8 cellular contexts compared by ENCODE assay signal in the genomic region with DNA sequence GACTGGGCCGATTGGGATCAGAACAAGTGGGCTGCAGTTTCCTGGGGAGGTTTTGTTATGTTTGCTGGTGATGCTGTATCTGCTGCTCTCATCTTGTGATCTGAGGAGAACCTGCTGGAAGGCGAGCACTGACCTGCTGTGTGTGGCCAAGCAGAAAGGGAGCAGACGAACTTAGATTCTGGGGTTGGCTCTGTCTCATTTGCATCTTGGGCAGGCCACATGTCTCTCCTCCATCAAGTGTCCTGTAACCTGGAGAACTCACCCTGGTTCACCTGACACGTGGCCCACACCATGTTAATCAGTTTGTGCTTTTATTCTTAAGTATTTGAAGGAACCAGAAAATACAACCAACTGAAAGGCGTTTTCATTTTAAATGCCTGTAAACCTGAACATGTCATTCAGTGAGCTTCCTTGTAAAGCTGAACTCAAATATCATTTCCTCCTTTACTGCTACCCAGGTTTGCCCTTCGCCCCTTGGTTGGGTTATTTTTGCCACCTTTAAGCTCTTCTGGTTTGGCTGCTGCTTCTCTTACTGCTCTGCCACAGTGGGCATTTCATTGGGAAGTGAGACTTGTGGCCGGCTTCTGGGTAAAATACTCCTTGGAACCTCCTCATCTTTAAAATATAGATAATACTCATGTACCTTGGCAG. TPM values are rescaled to one million over a fixed set of nuclear protein-coding genes. Genes with fewer than 3 reads are reported as not detected.
DNase-seq lines count a peak whose midpoint lies in the region; ATAC-seq, FAIRE-seq and TF ChIP-seq lines count a peak whose summit lies in the region.
"Had no signal": no experiment of that assay in that cellular context is flagged by ENCODE, and none has a peak within 500 bp of the region (broad histone marks: within the 10 kb centered on the region; RNA-seq: fewer than 3 reads in every experiment).

No MANE protein-coding gene starts in this region.

- H3K36me3 ChIP-seq in Peyer's patch: no peaks in the 10 kb centered on the region
- H3K36me3 ChIP-seq in small intestine (ENCODE audit: control insufficient read depth in 2 of 2, insufficient read depth in 2 of 2, low read length in 2 of 2): no peaks in the 10 kb centered on the region

- ATAC-seq in GM19324 (IDR thresholded peaks at IDR 0.05; ENCODE audit: low FRiP score, unreplicated experiment) (peak; percentile 82), HG02763 (IDR thresholded peaks at IDR 0.05; ENCODE audit: unreplicated experiment) (peak; percentile 72), HG03039 (IDR thresholded peaks at IDR 0.05; ENCODE audit: unreplicated experiment) (no peak)

- TF ChIP-seq CTCF in Peyer's patch (IDR thresholded peaks at IDR 0.05): no peak

- no peak for TF ChIP-seq POLR2A in Peyer's patch (IDR thresholded peaks at IDR 0.05)

- H3K27ac ChIP-seq in Peyer's patch (peak overlapping the region in 3 of 4 donors; percentile 19 to 77 (median 26)), small intestine (ENCODE audit: low read depth in 1 of 2, low read length in 1 of 2) (peak overlapping the region in 1 of 2 donors; percentile 72)

- DNase-seq in Peyer's patch (peak in 2 of 3 donors; percentile 75 to 76), small intestine (peak; percentile 54), NCI-H2107 (lab: John Stamatoyannopoulos, UW) (no peak), HUDEP-2 (lab: John Stamatoyannopoulos, UW; ENCODE audit: unreplicated experiment in 76 of 76) (no peak)
- DNase-seq: anterior cingulate cortex had no signal

- no peak overlapping the region for H3K4me3 ChIP-seq in Peyer's patch
- H3K4me3 ChIP-seq in small intestine (ENCODE audit: low read depth in 1 of 2, low read length in 2 of 2): no peak overlapping the region

- WGBS in small intestine, 3 donors: 27 to 63% (median 45%) methylated on average over 7 of the region's 7 CpGs

- FAIRE-seq in small intestine (lab: Jason Lieb, UNC): no peak

- no peaks in the 10 kb centered on the region for H3K27me3 ChIP-seq in Peyer's patch
- no peaks in the 10 kb centered on the region for H3K27me3 ChIP-seq in small intestine (ENCODE audit: control insufficient read depth in 2 of 2, insufficient read depth in 2 of 2, low read length in 2 of 2)

- H3K9me3 ChIP-seq in Peyer's patch (no peaks in the 10 kb centered on the region), small intestine (ENCODE audit: control insufficient read depth, low read depth) (no peaks in the 10 kb centered on the region)

- H3K4me1 ChIP-seq in Peyer's patch (peaks cover 2 to 32% (median 8%) of the 10 kb centered on the region in 4 donors), small intestine (ENCODE audit: control insufficient read depth in 2 of 2, insufficient read depth in 1 of 2, low read depth in 1 of 2, low read length in 1 of 2) (peaks cover 3 to 26% of the 10 kb centered on the region in 2 donors)

RNA-seq across cellular contexts. Expression of a gene that starts 33.5 kb away (rescaled TPM):
- total RNA-seq in Peyer's patch: 100 to 1,000 TPM in 3 of 4 donors, 10 to 100 TPM in 1; 96.2 to 283 (median 125) TPM
- polyA plus RNA-seq in small intestine: 10 to 100 TPM; 20.9 to 74.7 (median 36.5) TPM

Comparison
In these comparisons a context has a peak if more than half of its experiments do, and no peak if none do; other contexts are left out.
1. DNase-seq: peak in Peyer's patch (2 of 3) and small intestine (single experiment); none in NCI-H2107 (single experiment) and HUDEP-2 (0 of 76).